8 cellular contexts compared by ENCODE assay signal in genomic region chr19:36014029-36014924, GRCh38. TPM values are rescaled to one million over a fixed set of nuclear protein-coding genes. Genes with fewer than 3 reads are reported as not detected.
DNase-seq lines count a peak whose midpoint lies in the region; ATAC-seq and TF ChIP-seq lines count a peak whose summit lies in the region.

ALKBH6 (minus strand) TSS chr19:36014213; CDS start chr19:36013397, 816 bp downstream.

- H3K36me3 ChIP-seq in KMS-11 (ENCODE audit: insufficient read depth) (no peaks in the 10 kb centered on the region), Peyer's patch (peaks cover 0 to 9% (median 0%) of the 10 kb centered on the region in 3 donors), esophagus muscularis mucosa (peaks cover 0 to 38% (median 25%) of the 10 kb centered on the region in 4 donors), muscle layer of duodenum (ENCODE audit: control insufficient read depth in 1 of 2, insufficient read depth in 2 of 2, low read length in 2 of 2) (peaks cover 4 to 27% of the 10 kb centered on the region in 2 donors)

- 4% methylated on average over 27 of the region's 42 CpGs for WGBS in esophagus muscularis mucosa

- H3K27ac ChIP-seq in KMS-11 (no peak within 1 kb of the TSS), Peyer's patch (peak within 1 kb of the TSS; percentile 80 to 91 (median 82)), esophagus muscularis mucosa (replicated peaks in 1 of 4) (peak within 1 kb of the TSS; percentile 86 to 93 (median 88)), muscle layer of duodenum (ENCODE audit: low read length) (peak within 1 kb of the TSS; percentile 94)

- peak within 1 kb of the TSS; percentile 98 for H3K4me2 ChIP-seq in KMS-11

- peak within 1 kb of the TSS; percentile 73 for H2AFZ ChIP-seq in KMS-11 (ENCODE audit: low read depth)

- H3K4me3 ChIP-seq in KMS-11 (IDR thresholded peaks at IDR 0.05; ENCODE audit: insufficient read depth, low read depth, low read length) (no peak within 1 kb of the TSS), Peyer's patch (peak within 1 kb of the TSS; percentile 65 to 89 (median 87)), esophagus muscularis mucosa (peak within 1 kb of the TSS; percentile 73 to 81 (median 76)), muscle layer of duodenum (ENCODE audit: low read depth in 1 of 2, low read length in 2 of 2) (peak within 1 kb of the TSS; percentile 82 to 87)

- no peaks in the 10 kb centered on the region for H3K27me3 ChIP-seq in KMS-11 (ENCODE audit: insufficient read depth, low read depth)
- no peaks in the 10 kb centered on the region for H3K27me3 ChIP-seq in Peyer's patch
- H3K27me3 ChIP-seq in esophagus muscularis mucosa: no peaks in the 10 kb centered on the region
- H3K27me3 ChIP-seq in muscle layer of duodenum (ENCODE audit: low read depth, low read length): no peaks in the 10 kb centered on the region

- DNase-seq in DMS53 treated with DMSO at 0.1 percent for 48 hours (lab: John Stamatoyannopoulos, UW; ENCODE audit: unreplicated experiment): peak; percentile 100
- peak; percentile 100 for DNase-seq in Peyer's patch
- peak; percentile 99 to 100 for DNase-seq in activated T-cell treated with anti-CD3 and anti-CD28 coated beads, Interleukin-2, amount 50 U/mL, for 48 hours
- DNase-seq in esophagus muscularis mucosa (ENCODE audit: extremely low spot score): peak; percentile 100
- peak; percentile 98 to 99 for DNase-seq in stimulated activated CD8-positive, alpha-beta memory T cell treated with anti-CD3 and anti-CD28 coated beads, Interleukin-7, amount 100 ng/mL, for 4 hours (ENCODE audit: low read depth in 2 of 2)

- intact Hi-C loops in esophagus muscularis mucosa (cut with DNase I): no loop called here

- H4K20me1 ChIP-seq in KMS-11 (ENCODE audit: insufficient read depth): no peaks in the 10 kb centered on the region

- TF ChIP-seq CTCF in KMS-11 (conservative IDR thresholded peaks at IDR 0.05; ENCODE audit: low read depth, low read length) (no peak), Peyer's patch (IDR thresholded peaks at IDR 0.05) (peak in 2 of 6 experiments; percentile 14 to 20), esophagus muscularis mucosa (IDR thresholded peaks at IDR 0.05) (peak in 1 of 3 experiments; percentile 29)

- peaks cover 15% of the 10 kb centered on the region for H3K4me1 ChIP-seq in KMS-11 (ENCODE audit: low read depth, poor library complexity, severe bottlenecking)
- H3K4me1 ChIP-seq in Peyer's patch: peaks cover 0 to 14% (median 9%) of the 10 kb centered on the region in 4 donors
- H3K4me1 ChIP-seq in esophagus muscularis mucosa: peaks cover 18 to 32% (median 28%) of the 10 kb centered on the region in 4 donors
- peaks cover 3 to 18% of the 10 kb centered on the region in 2 donors for H3K4me1 ChIP-seq in muscle layer of duodenum (ENCODE audit: control insufficient read depth in 1 of 2, insufficient read depth in 2 of 2, low read length in 2 of 2)

- TF ChIP-seq POLR2A in Peyer's patch (IDR thresholded peaks at IDR 0.05) (peak in 1 of 2 donors; percentile 8), esophagus muscularis mucosa (IDR thresholded peaks at IDR 0.05; ENCODE audit: low read depth) (no peak)

- peaks cover 8% of the 10 kb centered on the region; the same call in 1 of the 2 replicates for H3K79me2 ChIP-seq in KMS-11 (ENCODE audit: insufficient read depth, low read depth)

- no peaks in the 10 kb centered on the region for H3K9me3 ChIP-seq in Peyer's patch
- no peaks in the 10 kb centered on the region for H3K9me3 ChIP-seq in esophagus muscularis mucosa
- no peaks in the 10 kb centered on the region for H3K9me3 ChIP-seq in muscle layer of duodenum (ENCODE audit: control insufficient read depth in 1 of 2, low read length in 2 of 2)

- peak within 1 kb of the TSS; percentile 59 for H3K9ac ChIP-seq in KMS-11

- no peak for TF ChIP-seq EP300 in esophagus muscularis mucosa (IDR thresholded peaks at IDR 0.05)

- peak; percentile 89 for ATAC-seq in GM21737 (IDR thresholded peaks at IDR 0.05; ENCODE audit: unreplicated experiment)

RNA-seq across cellular contexts. Expression of gene ALKBH6, which starts in this region (rescaled TPM):
- 10 to 100 TPM; 26.4 to 56.9 (median 39.8) TPM for total RNA-seq in Peyer's patch
- total RNA-seq in esophagus muscularis mucosa: 10 to 100 TPM; 27.0 to 43.6 (median 35.5) TPM
